Comparison of ENCODE assay signal across 8 cellular contexts in the genomic region with DNA sequence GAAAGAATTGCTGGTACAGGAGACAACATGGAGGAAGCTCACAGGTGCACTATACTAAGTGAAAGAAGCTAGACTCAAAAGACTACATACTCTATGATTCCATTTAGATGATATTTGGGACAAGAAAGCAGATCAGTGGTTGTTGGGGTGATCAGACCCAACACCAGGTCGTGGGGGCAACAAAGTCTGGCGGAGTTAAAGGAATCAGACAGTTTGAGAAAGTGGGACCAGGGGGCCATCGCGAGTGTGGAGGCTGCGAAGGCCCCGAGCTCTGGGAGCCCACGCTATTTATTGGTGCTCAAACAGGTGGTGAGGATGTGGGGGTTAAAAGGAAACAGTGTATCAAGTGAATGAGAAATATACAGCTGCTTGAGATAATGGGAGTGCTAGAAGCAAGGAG.
"Had no signal": no experiment of that assay in that cellular context is flagged by ENCODE, and none has a peak within 500 bp of the region (broad histone marks: within the 10 kb centered on the region; RNA-seq: fewer than 3 reads in every experiment).

No MANE protein-coding gene starts in this region.

- H3K4me3 ChIP-seq: GM12878 had no signal

- FAIRE-seq: G401.6, GM12878, GM12891, GM12892, GM18507, GM19239 had no signal

- DNase-seq: GDM1, GF-D8 had no signal

- ATAC-seq: GM12878 had no signal
